Comparison of ENCODE assay signal across 8 cellular contexts in the genomic region with DNA sequence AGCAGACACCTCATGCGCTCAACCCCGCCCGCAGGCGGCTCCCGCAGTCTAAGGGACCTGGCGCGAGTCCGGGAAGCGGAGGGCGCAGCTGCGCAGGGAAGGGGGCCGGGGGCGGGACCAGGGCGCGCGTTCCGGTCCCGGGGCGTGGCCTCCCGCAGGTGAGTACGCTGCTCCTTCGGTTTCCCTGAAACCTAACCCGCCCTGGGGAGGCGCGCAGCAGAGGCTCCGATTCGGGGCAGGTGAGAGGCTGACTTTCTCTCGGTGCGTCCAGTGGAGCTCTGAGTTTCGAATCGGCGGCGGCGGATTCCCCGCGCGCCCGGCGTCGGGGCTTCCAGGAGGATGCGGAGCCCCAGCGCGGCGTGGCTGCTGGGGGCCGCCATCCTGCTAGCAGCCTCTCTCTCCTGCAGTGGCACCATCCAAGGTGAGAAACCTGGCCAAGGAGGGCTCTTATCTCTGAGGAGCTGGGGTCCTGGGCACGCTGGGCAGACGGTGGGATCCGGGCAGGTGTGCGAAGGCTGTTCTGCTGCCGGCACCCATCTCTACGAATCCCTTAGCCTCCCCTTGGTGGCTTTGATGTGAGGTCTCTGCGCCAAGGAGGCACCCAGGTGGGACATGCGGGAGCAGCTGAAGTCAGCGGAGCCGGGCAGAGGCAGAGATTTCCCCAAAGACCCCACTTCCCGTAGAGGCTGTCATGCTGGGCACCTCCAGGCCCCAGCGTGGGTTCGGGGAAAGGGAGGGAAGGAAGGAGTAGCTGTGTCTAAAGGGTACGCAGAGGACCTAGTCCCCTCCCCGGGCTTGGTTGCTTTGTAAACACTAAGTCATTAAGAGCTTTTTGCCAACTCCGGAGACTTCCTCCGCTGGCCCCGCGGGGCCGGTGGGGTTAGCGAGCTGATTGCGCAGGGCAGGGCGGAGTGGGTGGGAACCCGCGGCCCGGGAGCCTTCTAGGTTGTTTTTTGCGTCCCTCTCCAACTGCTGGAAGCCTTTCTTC. TPM values are rescaled to one million over a fixed set of nuclear protein-coding genes. Genes with fewer than 3 reads are reported as not detected.
DNase-seq lines count a peak whose midpoint lies in the region; ATAC-seq and TF ChIP-seq lines count a peak whose summit lies in the region.

A gene with protein sequence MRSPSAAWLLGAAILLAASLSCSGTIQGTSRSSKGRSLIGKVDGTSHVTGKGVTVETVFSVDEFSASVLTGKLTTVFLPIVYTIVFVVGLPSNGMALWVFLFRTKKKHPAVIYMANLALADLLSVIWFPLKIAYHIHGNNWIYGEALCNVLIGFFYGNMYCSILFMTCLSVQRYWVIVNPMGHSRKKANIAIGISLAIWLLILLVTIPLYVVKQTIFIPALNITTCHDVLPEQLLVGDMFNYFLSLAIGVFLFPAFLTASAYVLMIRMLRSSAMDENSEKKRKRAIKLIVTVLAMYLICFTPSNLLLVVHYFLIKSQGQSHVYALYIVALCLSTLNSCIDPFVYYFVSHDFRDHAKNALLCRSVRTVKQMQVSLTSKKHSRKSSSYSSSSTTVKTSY (plus strand): TSS at position 187 of the 988 bp plus-strand sequence. CDS start 153 bp downstream, at position 340.

- CTCF ChIA-PET in CD8-positive, alpha-beta T cell (lab: Charles Lee) = interaction anchor here (1.2 kb wide), 1 partner anchor 45 kb away, joined by 3 read pairs; no protein-coding TSS in a partner anchor
- CTCF ChIA-PET in activated CD4-positive, alpha-beta T cell treated with anti-CD3 and anti-CD28 coated beads, Interleukin-2, amount 10 ng/mL, durations not matched to agents 7 days and 5 days (lab: Charles Lee) = interaction anchor here (0.9 to 2.5 kb wide), 7 partner anchors 11 to 42 kb away, joined by 3 to 12 read pairs (median 5); no protein-coding TSS in a partner anchor

- POLR2A ChIA-PET in CD8-positive, alpha-beta T cell (lab: Charles Lee) = interaction anchor here (1.1 kb wide), 1 partner anchor 12 kb away, joined by 3 read pairs; no protein-coding TSS in a partner anchor
- POLR2A ChIA-PET in activated CD4-positive, alpha-beta T cell treated with anti-CD3 and anti-CD28 coated beads, Interleukin-2, amount 10 ng/mL, durations not matched to agents 7 days and 5 days (lab: Charles Lee) = no interaction called here

- intact Hi-C loops in CD8-positive, alpha-beta T cell (cut with DNase I, micrococcal nuclease) = no loop called here
- intact Hi-C loops in dorsolateral prefrontal cortex (cut with DNase I) = no loop called here

- H3K27ac Mint-ChIP-seq in CD8-positive, alpha-beta T cell = no peak within 1 kb of the TSS
- H3K27ac Mint-ChIP-seq in activated CD4-positive, alpha-beta T cell treated with anti-CD3 and anti-CD28 coated beads, Interleukin-2, amount 10 ng/mL, durations not matched to agents 7 days and 5 days = no peak within 1 kb of the TSS

- peak within 1 kb of the TSS; percentile 66 for H3K4me3 ChIP-seq in CD8-positive, alpha-beta T cell (ENCODE audit: low read depth, low read length)
- H3K4me3 ChIP-seq in dorsolateral prefrontal cortex (peak within 1 kb of the TSS; percentile 20 to 74 (median 58)), liver (ENCODE audit: low read depth in 1 of 3, low read length in 3 of 3) (peak within 1 kb of the TSS; percentile 59 to 90 (median 83))

- H3K27me3 Mint-ChIP-seq in CD8-positive, alpha-beta T cell (ENCODE audit: low read depth) = peaks cover 23% of the 10 kb centered on the region
- peaks cover 49% of the 10 kb centered on the region for H3K27me3 Mint-ChIP-seq in activated CD4-positive, alpha-beta T cell treated with anti-CD3 and anti-CD28 coated beads, Interleukin-2, amount 10 ng/mL, durations not matched to agents 7 days and 5 days

- H3K9me3 ChIP-seq in CD8-positive, alpha-beta T cell (ENCODE audit: low read length) = no peaks in the 10 kb centered on the region
- H3K9me3 ChIP-seq in liver (ENCODE audit: control insufficient read depth in 4 of 4, low read length in 3 of 4) = no peaks in the 10 kb centered on the region

- peak within 1 kb of the TSS; percentile 22 to 75 for H3K9ac ChIP-seq in liver (ENCODE audit: low read depth in 1 of 2, low read length in 2 of 2)

- peak in 6 of 7 experiments; percentile 31 to 73 (median 52) for DNase-seq in CD8-positive, alpha-beta T cell
- peak; percentile 19 for DNase-seq in NCI-H1436 treated with DMSO at 0.1 percent for 48 hours (lab: John Stamatoyannopoulos, UW)
- DNase-seq in activated CD4-positive, alpha-beta T cell treated with anti-CD3 and anti-CD28 coated beads, Interleukin-2, amount 10 ng/mL, durations not matched to agents 7 days and 5 days = peak; percentile 39
- DNase-seq in dorsolateral prefrontal cortex = peak in 2 of 10 donors; percentile 30 to 42
- DNase-seq in stimulated activated CD4-positive, alpha-beta T cell treated with anti-CD3 and anti-CD28 coated beads, Interleukin-2, amount 100 ng/mL, for 48 hours = peak; percentile 15 to 23
- no peak for DNase-seq in amniotic stem cell (lab: John Stamatoyannopoulos, UW)

- TF ChIP-seq RAD21 in liver (IDR thresholded peaks at IDR 0.05) = peak in 1 of 2 donors; percentile 30

- H3K9me3 Mint-ChIP-seq in CD8-positive, alpha-beta T cell = no peaks in the 10 kb centered on the region
- no peaks in the 10 kb centered on the region for H3K9me3 Mint-ChIP-seq in activated CD4-positive, alpha-beta T cell treated with anti-CD3 and anti-CD28 coated beads, Interleukin-2, amount 10 ng/mL, durations not matched to agents 7 days and 5 days

- TF ChIP-seq CTCF in CD8-positive, alpha-beta T cell (IDR thresholded peaks at IDR 0.05) = no peak
- TF ChIP-seq CTCF in dorsolateral prefrontal cortex (IDR thresholded peaks at IDR 0.05 in 54 of 56, conservative IDR thresholded peaks at IDR 0.05 in 2 of 56; ENCODE audit: low read depth in 1 of 56, partially characterized antibody in 56 of 56) = no peak
- TF ChIP-seq CTCF in liver (IDR thresholded peaks at IDR 0.05; ENCODE audit: low read depth, low read length, missing input control) = no peak

- peaks cover 4% of the 10 kb centered on the region for H3K4me1 ChIP-seq in CD8-positive, alpha-beta T cell (ENCODE audit: insufficient read depth, low read length)
- H3K4me1 ChIP-seq in liver (ENCODE audit: control insufficient read depth in 4 of 4, insufficient read depth in 4 of 4, low read length in 3 of 4) = peaks cover 5 to 31% (median 27%) of the 10 kb centered on the region in 4 donors

- H3K36me3 ChIP-seq in CD8-positive, alpha-beta T cell (ENCODE audit: insufficient read depth, low read length) = no peaks in the 10 kb centered on the region
- no peaks in the 10 kb centered on the region for H3K36me3 ChIP-seq in liver (ENCODE audit: control insufficient read depth in 4 of 4, insufficient read depth in 3 of 4, low read depth in 1 of 4, low read length in 3 of 4)

- ATAC-seq in CD8-positive, alpha-beta T cell = peak; percentile 80
- no peak for ATAC-seq in HG02884 (IDR thresholded peaks at IDR 0.05; ENCODE audit: unreplicated experiment)

- peaks cover 4% of the 10 kb centered on the region for H3K36me3 Mint-ChIP-seq in CD8-positive, alpha-beta T cell
- no peaks in the 10 kb centered on the region for H3K36me3 Mint-ChIP-seq in activated CD4-positive, alpha-beta T cell treated with anti-CD3 and anti-CD28 coated beads, Interleukin-2, amount 10 ng/mL, durations not matched to agents 7 days and 5 days (ENCODE audit: low read depth)

- peaks cover 16% of the 10 kb centered on the region for H3K4me1 Mint-ChIP-seq in CD8-positive, alpha-beta T cell (ENCODE audit: low read depth)
- H3K4me1 Mint-ChIP-seq in activated CD4-positive, alpha-beta T cell treated with anti-CD3 and anti-CD28 coated beads, Interleukin-2, amount 10 ng/mL, durations not matched to agents 7 days and 5 days = peaks cover 22% of the 10 kb centered on the region

- H3K27ac ChIP-seq in CD8-positive, alpha-beta T cell (ENCODE audit: low read depth, low read length) = peak within 1 kb of the TSS; percentile 24
- H3K27ac ChIP-seq in dorsolateral prefrontal cortex = no peak within 1 kb of the TSS
- peak within 1 kb of the TSS; percentile 33 to 42 for H3K27ac ChIP-seq in liver (ENCODE audit: low read depth in 1 of 2, low read length in 2 of 2)

- H3K4me3 Mint-ChIP-seq in CD8-positive, alpha-beta T cell = peak within 1 kb of the TSS; percentile 86
- peak within 1 kb of the TSS; percentile 70 for H3K4me3 Mint-ChIP-seq in activated CD4-positive, alpha-beta T cell treated with anti-CD3 and anti-CD28 coated beads, Interleukin-2, amount 10 ng/mL, durations not matched to agents 7 days and 5 days

- under 1% methylated on average over 72 of the region's 72 CpGs for WGBS in liver

- no peaks in the 10 kb centered on the region for H3K27me3 ChIP-seq in CD8-positive, alpha-beta T cell (ENCODE audit: insufficient read depth, low read length)
- H3K27me3 ChIP-seq in dorsolateral prefrontal cortex (peaks cover 0 to 45% (median 27%) of the 10 kb centered on the region in 45 donors), liver (ENCODE audit: control insufficient read depth in 4 of 4, insufficient read depth in 4 of 4, low read length in 3 of 4) (no peaks in the 10 kb centered on the region)

TF ChIP-seq in liver, 16 proteins besides CTCF, POLR2A, EP300 and RAD21 (continues in another document):
- no peak for TF ChIP-seq YY1 (IDR thresholded peaks at IDR 0.05)

RNA-seq across cellular contexts. Expression of the gene that starts here (rescaled TPM):
- total RNA-seq in CD8-positive, alpha-beta T cell = 1 to 10 TPM; 2.5 to 2.7 TPM
- total RNA-seq in activated CD4-positive, alpha-beta T cell treated with anti-CD3 and anti-CD28 coated beads, Interleukin-2, amount 10 ng/mL, durations not matched to agents 7 days and 5 days = under 1 TPM; 0.27 to 0.89 TPM
- total RNA-seq in dorsolateral prefrontal cortex (1 to 10 TPM in 48 of 120 experiments, under 1 TPM in 70, not detected in 2; 0.16 to 2.2 (median 0.90) TPM), liver (1 to 10 TPM; 3.1 to 3.8 TPM)
- 1 to 10 TPM; 7.7 to 8.9 TPM for polyA plus RNA-seq in liver

Comparison
In these comparisons a context has a peak if more than half of its experiments do, and no peak if none do; other contexts are left out.
1. Peak in DNase-seq in activated CD4-positive, alpha-beta T cell treated with anti-CD3 and anti-CD28 coated beads, Interleukin-2, amount 10 ng/mL, durations not matched to agents 7 days and 5 days; RNA of the gene not detected or under 1 TPM.
2. H3K27ac ChIP-seq: peak in CD8-positive, alpha-beta T cell (single experiment) and liver (2 of 2); none in dorsolateral prefrontal cortex (0 of 59).
3. Peak in every context shown above with its lines, with median percentiles within 50 percentile points of each other: H3K4me3 ChIP-seq.